Comparison of ENCODE assay signal across 1 cellular context in genomic region chr5:147453901-147454814, GRCh38.
TF ChIP-seq lines count a peak whose summit lies in the region.

No MANE protein-coding gene starts in this region.

TF ChIP-seq in H1, 55 proteins besides CTCF, POLR2A, EP300 and RAD21 (continued from another document):
- no peak for TF ChIP-seq ATF2 (IDR thresholded peaks at IDR 0.05; ENCODE audit: low read length)
- TF ChIP-seq RNF2 (IDR thresholded peaks at IDR 0.05; ENCODE audit: borderline replicate concordance, low read depth, low read length, missing control alignments, poor library complexity, severe bottlenecking): no peak
- no peak for TF ChIP-seq NANOG (IDR thresholded peaks at IDR 0.05; ENCODE audit: insufficient read depth, low read depth, low read length, poor library complexity, severe bottlenecking)
- no peak for TF ChIP-seq EGR1 (IDR thresholded peaks at IDR 0.05; ENCODE audit: borderline replicate concordance, low read depth, low read length)
- no peak for TF ChIP-seq YY1 (IDR thresholded peaks at IDR 0.05; ENCODE audit: low read depth, low read length)
- TF ChIP-seq TCF12 (IDR thresholded peaks at IDR 0.05; ENCODE audit: low read depth, low read length): no peak
- no peak for TF ChIP-seq SRF (IDR thresholded peaks at IDR 0.05; ENCODE audit: low read depth, low read length)
- peak in 1 of 2 experiments; percentile 2; a peak in 1 of 4 replicates for TF ChIP-seq HDAC2 (IDR thresholded peaks at IDR 0.05; ENCODE audit: borderline replicate concordance in 1 of 2, low read depth in 2 of 2, low read length in 2 of 2)
- TF ChIP-seq BRCA1 (IDR thresholded peaks at IDR 0.05; ENCODE audit: low read depth, low read length): no peak
- TF ChIP-seq CBX5 (IDR thresholded peaks at IDR 0.05; ENCODE audit: low read depth, low read length): no peak
- 0 out of 2 replicates have a peak, but pooled peaks have one; percentile 6 for TF ChIP-seq E2F6 (IDR thresholded peaks at IDR 0.05)
- no peak for TF ChIP-seq CHD1 (IDR thresholded peaks at IDR 0.05; ENCODE audit: low read depth, low read length)
- no peak for TF ChIP-seq SUZ12 (IDR thresholded peaks at IDR 0.05; ENCODE audit: low read length)
- no peak for TF ChIP-seq ZNF274 (IDR thresholded peaks at IDR 0.05; ENCODE audit: borderline replicate concordance, extremely low read depth, low read length)
- TF ChIP-seq SP4 (IDR thresholded peaks at IDR 0.05; ENCODE audit: low read length): no peak
- TF ChIP-seq POU5F1 (IDR thresholded peaks at IDR 0.05; ENCODE audit: low read depth, low read length): no peak
- TF ChIP-seq CEBPB (IDR thresholded peaks at IDR 0.05; ENCODE audit: low read depth, low read length): no peak
- no peak for TF ChIP-seq KDM1A (IDR thresholded peaks at IDR 0.05; ENCODE audit: borderline replicate concordance, low read length)
- peak; percentile 4 for TF ChIP-seq TAF7 (optimal IDR thresholded peaks at IDR 0.05; ENCODE audit: borderline replicate concordance, low read depth, low read length)
- TF ChIP-seq RXRA (IDR thresholded peaks at IDR 0.05; ENCODE audit: insufficient read depth, low read depth, low read length): no peak
- TF ChIP-seq NRF1 (IDR thresholded peaks at IDR 0.05; ENCODE audit: low read depth, low read length): no peak
- TF ChIP-seq GTF2F1 (IDR thresholded peaks at IDR 0.05; ENCODE audit: borderline replicate concordance, low read depth, low read length): peak; percentile 58; the same call in 1 of the 2 replicates
- TF ChIP-seq USF2 (IDR thresholded peaks at IDR 0.05; ENCODE audit: low read length): no peak
- TF ChIP-seq GABPA (IDR thresholded peaks at IDR 0.05; ENCODE audit: borderline replicate concordance, insufficient read depth, low read length): no peak
- TF ChIP-seq FOSL1 (IDR thresholded peaks at IDR 0.05; ENCODE audit: insufficient read depth, low read depth, low read length): no peak
- no peak for TF ChIP-seq CHD7 (IDR thresholded peaks at IDR 0.05; ENCODE audit: insufficient replicate concordance, low read length)
- 0 out of 2 replicates have a peak, but pooled peaks have one; percentile 9 for TF ChIP-seq POLR2AphosphoS5 (IDR thresholded peaks at IDR 0.05; ENCODE audit: low read depth, low read length)
- TF ChIP-seq HDAC6 (IDR thresholded peaks at IDR 0.05; ENCODE audit: low read depth, low read length): no peak
- TF ChIP-seq JUND (IDR thresholded peaks at IDR 0.05; ENCODE audit: low read length): no peak
- TF ChIP-seq JUN (IDR thresholded peaks at IDR 0.05; ENCODE audit: low read depth, low read length): no peak
- no peak for TF ChIP-seq CHD2 (IDR thresholded peaks at IDR 0.05; ENCODE audit: low read length)
- no peak for TF ChIP-seq BACH1 (IDR thresholded peaks at IDR 0.05; ENCODE audit: low read length)
- TF ChIP-seq CREB1 (IDR thresholded peaks at IDR 0.05): no peak
- TF ChIP-seq CBX8 (IDR thresholded peaks at IDR 0.05; ENCODE audit: borderline replicate concordance, low read depth, low read length): no peak
- TF ChIP-seq KDM5A (IDR thresholded peaks at IDR 0.05; ENCODE audit: low read length): no peak
- TF ChIP-seq CTBP2 (IDR thresholded peaks at IDR 0.05; ENCODE audit: borderline replicate concordance, insufficient read depth, insufficient read length, low read length): no peak
- TF ChIP-seq EZH2 (IDR thresholded peaks at IDR 0.05; ENCODE audit: low read depth, low read length, severe bottlenecking): no peak
- TF ChIP-seq TBP (IDR thresholded peaks at IDR 0.05; ENCODE audit: low read depth, low read length): peak; percentile 66; the same call in 1 of the 2 replicates
- no peak for TF ChIP-seq KDM4A (IDR thresholded peaks at IDR 0.05; ENCODE audit: low read depth, low read length, severe bottlenecking)
- TF ChIP-seq SP1 (IDR thresholded peaks at IDR 0.05; ENCODE audit: low read depth, low read length): no peak
- no peak for TF ChIP-seq SIRT6 (IDR thresholded peaks at IDR 0.05; ENCODE audit: low read length)
- no peak for TF ChIP-seq SIX5 (IDR thresholded peaks at IDR 0.05; ENCODE audit: low read depth, low read length)
- no peak for TF ChIP-seq BCL11A (IDR thresholded peaks at IDR 0.05; ENCODE audit: low read depth in 2 of 2, low read length in 2 of 2)
- TF ChIP-seq TEAD4 (IDR thresholded peaks at IDR 0.05; ENCODE audit: low read depth, low read length): no peak
- peak; percentile 3 for TF ChIP-seq ASH2L (IDR thresholded peaks at IDR 0.05; ENCODE audit: low read length)
- peak; percentile 48 for TF ChIP-seq MAX (IDR thresholded peaks at IDR 0.05)
- TF ChIP-seq RBBP5 (IDR thresholded peaks at IDR 0.05; ENCODE audit: borderline replicate concordance, low read depth, low read length): no peak
- TF ChIP-seq SP2 (IDR thresholded peaks at IDR 0.05; ENCODE audit: low read length): no peak
- TF ChIP-seq SIN3A (conservative IDR thresholded peaks at IDR 0.05 in 1 of 2, IDR thresholded peaks at IDR 0.05 in 1 of 2; ENCODE audit: low read depth in 1 of 2, low read length in 2 of 2): peak in 1 of 2 experiments; percentile 82; a peak in 2 of 4 replicates
- no peak for TF ChIP-seq RFX5 (IDR thresholded peaks at IDR 0.05; ENCODE audit: borderline replicate concordance, low read depth, low read length)
- TF ChIP-seq PHF8 (conservative IDR thresholded peaks at IDR 0.05; ENCODE audit: low read depth, low read length): peak; percentile 59
- TF ChIP-seq MAFK (IDR thresholded peaks at IDR 0.05; ENCODE audit: low read depth, low read length): no peak
- TF ChIP-seq ATF3 (IDR thresholded peaks at IDR 0.05; ENCODE audit: insufficient read depth, low read depth, low read length): no peak
TF ChIP-seq in H1: peak in this region for 11.
